In the genomic region with DNA sequence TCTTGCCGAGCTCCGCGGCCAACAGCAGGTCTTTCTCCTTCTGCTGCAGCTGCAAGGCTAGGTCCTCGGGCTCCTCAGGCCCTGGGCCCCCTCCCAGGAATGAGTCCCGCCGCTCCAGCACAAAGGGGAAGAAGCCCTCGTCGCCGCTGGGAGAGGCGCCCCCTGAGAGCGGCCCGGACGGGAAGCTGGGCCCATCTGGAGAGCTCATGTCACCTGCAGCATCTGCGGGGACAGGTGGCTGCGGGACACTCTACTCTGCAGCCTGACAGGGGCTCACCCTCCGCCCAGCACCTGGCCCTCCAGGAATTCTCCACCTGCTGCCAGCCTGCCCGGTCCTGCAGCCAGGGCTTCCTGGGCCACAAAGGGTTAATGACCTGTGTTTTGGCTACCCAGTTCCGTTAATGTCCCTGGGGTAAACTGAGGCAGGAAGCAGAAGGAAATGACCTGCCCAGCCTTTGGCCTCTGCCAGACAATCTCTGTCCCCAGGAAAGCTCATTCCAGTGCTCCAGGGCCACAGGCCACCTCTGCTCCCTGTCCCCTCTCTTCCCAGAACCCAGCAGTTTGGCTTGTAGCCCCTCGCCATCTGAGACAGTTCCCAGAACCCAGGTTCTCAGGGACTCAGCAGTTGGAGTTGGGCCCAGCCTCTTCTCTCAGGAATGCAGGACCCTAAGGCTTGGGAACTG, we compare ENCODE assay signal across 1 cellular context.
TF ChIP-seq lines count a peak whose summit lies in the region.

No MANE protein-coding gene starts in this region.

TF ChIP-seq in A549, 52 proteins besides CTCF, POLR2A, EP300 and RAD21:
- TF ChIP-seq, protein P1, sequence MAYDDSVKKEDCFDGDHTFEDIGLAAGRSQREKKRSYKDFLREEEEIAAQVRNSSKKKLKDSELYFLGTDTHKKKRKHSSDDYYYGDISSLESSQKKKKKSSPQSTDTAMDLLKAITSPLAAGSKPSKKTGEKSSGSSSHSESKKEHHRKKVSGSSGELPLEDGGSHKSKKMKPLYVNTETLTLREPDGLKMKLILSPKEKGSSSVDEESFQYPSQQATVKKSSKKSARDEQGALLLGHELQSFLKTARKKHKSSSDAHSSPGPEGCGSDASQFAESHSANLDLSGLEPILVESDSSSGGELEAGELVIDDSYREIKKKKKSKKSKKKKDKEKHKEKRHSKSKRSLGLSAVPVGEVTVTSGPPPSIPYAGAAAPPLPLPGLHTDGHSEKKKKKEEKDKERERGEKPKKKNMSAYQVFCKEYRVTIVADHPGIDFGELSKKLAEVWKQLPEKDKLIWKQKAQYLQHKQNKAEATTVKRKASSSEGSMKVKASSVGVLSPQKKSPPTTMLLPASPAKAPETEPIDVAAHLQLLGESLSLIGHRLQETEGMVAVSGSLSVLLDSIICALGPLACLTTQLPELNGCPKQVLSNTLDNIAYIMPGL (CRISPR knock-in tag; IDR thresholded peaks at IDR 0.05; ENCODE audit: borderline replicate concordance) = no peak
- TF ChIP-seq TP53 (CRISPR knock-in tag; IDR thresholded peaks at IDR 0.05) = no peak
- no peak for TF ChIP-seq NFE2L2 (conservative IDR thresholded peaks at IDR 0.05; ENCODE audit: low read length)
- TF ChIP-seq EHMT2 (IDR thresholded peaks at IDR 0.05; ENCODE audit: low read depth) = no peak
- TF ChIP-seq CEBPB (IDR thresholded peaks at IDR 0.05) = no peak
- no peak for TF ChIP-seq ZFP36 (IDR thresholded peaks at IDR 0.05; ENCODE audit: borderline replicate concordance, partially characterized antibody)
- TF ChIP-seq FOSL2 (IDR thresholded peaks at IDR 0.05) = no peak
- no peak for TF ChIP-seq FOSL2 (CRISPR knock-in tag; IDR thresholded peaks at IDR 0.05)
- TF ChIP-seq RFX5 (IDR thresholded peaks at IDR 0.05) = no peak
- no peak for TF ChIP-seq CBX2 (IDR thresholded peaks at IDR 0.05; ENCODE audit: borderline replicate concordance, low read depth)
- no peak for TF ChIP-seq MAZ (IDR thresholded peaks at IDR 0.05; ENCODE audit: borderline replicate concordance, low read depth, low read length)
- no peak for TF ChIP-seq TFCP2L1 (CRISPR knock-in tag; IDR thresholded peaks at IDR 0.05)
- TF ChIP-seq PHF8 (IDR thresholded peaks at IDR 0.05; ENCODE audit: borderline replicate concordance, low read depth) = no peak
- TF ChIP-seq, protein P2, sequence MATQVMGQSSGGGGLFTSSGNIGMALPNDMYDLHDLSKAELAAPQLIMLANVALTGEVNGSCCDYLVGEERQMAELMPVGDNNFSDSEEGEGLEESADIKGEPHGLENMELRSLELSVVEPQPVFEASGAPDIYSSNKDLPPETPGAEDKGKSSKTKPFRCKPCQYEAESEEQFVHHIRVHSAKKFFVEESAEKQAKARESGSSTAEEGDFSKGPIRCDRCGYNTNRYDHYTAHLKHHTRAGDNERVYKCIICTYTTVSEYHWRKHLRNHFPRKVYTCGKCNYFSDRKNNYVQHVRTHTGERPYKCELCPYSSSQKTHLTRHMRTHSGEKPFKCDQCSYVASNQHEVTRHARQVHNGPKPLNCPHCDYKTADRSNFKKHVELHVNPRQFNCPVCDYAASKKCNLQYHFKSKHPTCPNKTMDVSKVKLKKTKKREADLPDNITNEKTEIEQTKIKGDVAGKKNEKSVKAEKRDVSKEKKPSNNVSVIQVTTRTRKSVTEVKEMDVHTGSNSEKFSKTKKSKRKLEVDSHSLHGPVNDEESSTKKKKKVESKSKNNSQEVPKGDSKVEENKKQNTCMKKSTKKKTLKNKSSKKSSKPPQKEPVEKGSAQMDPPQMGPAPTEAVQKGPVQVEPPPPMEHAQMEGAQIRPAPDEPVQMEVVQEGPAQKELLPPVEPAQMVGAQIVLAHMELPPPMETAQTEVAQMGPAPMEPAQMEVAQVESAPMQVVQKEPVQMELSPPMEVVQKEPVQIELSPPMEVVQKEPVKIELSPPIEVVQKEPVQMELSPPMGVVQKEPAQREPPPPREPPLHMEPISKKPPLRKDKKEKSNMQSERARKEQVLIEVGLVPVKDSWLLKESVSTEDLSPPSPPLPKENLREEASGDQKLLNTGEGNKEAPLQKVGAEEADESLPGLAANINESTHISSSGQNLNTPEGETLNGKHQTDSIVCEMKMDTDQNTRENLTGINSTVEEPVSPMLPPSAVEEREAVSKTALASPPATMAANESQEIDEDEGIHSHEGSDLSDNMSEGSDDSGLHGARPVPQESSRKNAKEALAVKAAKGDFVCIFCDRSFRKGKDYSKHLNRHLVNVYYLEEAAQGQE (IDR thresholded peaks at IDR 0.05) = no peak
- no peak for TF ChIP-seq SREBF2 (IDR thresholded peaks at IDR 0.05)
- no peak for TF ChIP-seq MYC (IDR thresholded peaks at IDR 0.05; ENCODE audit: borderline replicate concordance, low read length)
- no peak for TF ChIP-seq NR3C1 (IDR thresholded peaks at IDR 0.05)
- TF ChIP-seq NPAS2 (CRISPR knock-in tag; IDR thresholded peaks at IDR 0.05; ENCODE audit: borderline replicate concordance) = no peak
- TF ChIP-seq ESRRA (IDR thresholded peaks at IDR 0.05; ENCODE audit: borderline replicate concordance, low read length) = no peak
TF ChIP-seq in A549: peak in this region for 0.
